ENCODE assay signal across 9 cellular contexts in the genomic region with DNA sequence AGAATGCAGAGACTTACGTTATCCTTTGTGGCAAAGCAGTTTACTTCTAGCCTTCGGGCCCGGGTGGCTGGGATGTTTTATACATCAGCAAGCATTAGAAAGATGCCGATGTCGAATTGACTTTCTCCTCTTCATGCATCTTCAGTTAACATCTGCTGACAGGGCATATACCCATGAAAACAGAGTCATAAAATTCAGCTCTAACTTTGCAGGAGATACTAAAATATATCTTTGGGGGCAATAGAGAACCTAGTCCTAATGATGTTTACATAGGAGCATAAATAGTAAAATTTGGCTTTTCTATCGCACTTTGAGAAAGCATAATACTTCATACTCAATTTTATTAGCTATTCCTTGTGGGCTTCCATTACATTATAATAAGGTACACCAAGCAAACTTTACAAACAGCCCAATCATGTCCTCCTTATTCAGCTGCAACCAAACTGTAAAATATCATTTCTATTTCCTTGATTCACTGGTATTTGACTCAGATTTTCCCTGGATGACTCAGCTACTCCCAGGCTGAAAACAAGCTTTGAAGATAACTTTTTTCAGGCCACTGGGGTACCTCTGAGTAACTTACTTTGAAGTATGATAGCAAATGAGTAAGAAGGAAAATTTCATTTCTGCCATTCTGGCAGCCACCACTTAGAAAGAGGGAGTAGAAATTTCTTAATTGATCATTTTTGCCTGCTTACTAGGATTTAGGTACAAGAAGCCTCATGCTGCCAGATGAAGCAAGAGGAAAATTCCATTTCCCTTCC.
A peak's percentile ranks its signal among the peaks of the same experiment; 100 is the strongest.
DNase-seq lines count a peak whose midpoint lies in the region; ATAC-seq and TF ChIP-seq lines count a peak whose summit lies in the region.
"Had no signal": no experiment of that assay in that cellular context is flagged by ENCODE, and none has a peak within 500 bp of the region (broad histone marks: within the 10 kb centered on the region; RNA-seq: fewer than 3 reads in every experiment).

No MANE protein-coding gene starts in this region.

- no peak overlapping the region for H3K4me2 ChIP-seq in OCI-LY7 (ENCODE audit: low read length)

- H3K4me3 ChIP-seq in choroid plexus epithelial cell (ENCODE audit: low read depth, low read length) (no peak overlapping the region), OCI-LY7 (ENCODE audit: low read depth, low read length, poor library complexity, severe bottlenecking) (no peak overlapping the region), psoas muscle (no peak overlapping the region)
- H3K4me3 ChIP-seq: esophagus squamous epithelium had no signal

- no peaks in the 10 kb centered on the region for H3K9me3 ChIP-seq in OCI-LY7 (ENCODE audit: low read length)
- H3K9me3 ChIP-seq in psoas muscle: no peaks in the 10 kb centered on the region

- no peaks in the 10 kb centered on the region for H3K79me2 ChIP-seq in OCI-LY7 (ENCODE audit: insufficient read depth, low read depth, low read length)

- H4K20me1 ChIP-seq in OCI-LY7 (ENCODE audit: insufficient read depth, low read length): no peaks in the 10 kb centered on the region

- H3K4me1 ChIP-seq in OCI-LY7 (ENCODE audit: insufficient read depth, low read length, poor library complexity, severe bottlenecking) (no peaks in the 10 kb centered on the region), psoas muscle (no peaks in the 10 kb centered on the region)

- H3K27ac ChIP-seq in OCI-LY7 (ENCODE audit: low read depth, low read length, poor library complexity, severe bottlenecking): no peak overlapping the region
- H3K27ac ChIP-seq in psoas muscle: no peak overlapping the region
- H3K27ac ChIP-seq: esophagus squamous epithelium had no signal

- CTCF ChIA-PET in OCI-LY7 (lab: Charles Lee; ENCODE audit: unreplicated experiment): no interaction called here

- no peaks in the 10 kb centered on the region for H3K9me2 ChIP-seq in OCI-LY7 (ENCODE audit: insufficient read depth, low read length)

- no peak for TF ChIP-seq CTCF in choroid plexus epithelial cell (conservative IDR thresholded peaks at IDR 0.05; ENCODE audit: low read depth, low read length)
- TF ChIP-seq CTCF in omental fat pad (IDR thresholded peaks at IDR 0.05): no peak
- no peak for TF ChIP-seq CTCF in OCI-LY7 (conservative IDR thresholded peaks at IDR 0.05; ENCODE audit: low read length)
- no peak for TF ChIP-seq CTCF in psoas muscle (IDR thresholded peaks at IDR 0.05)

- 89 to 92% (median 90%) methylated on average over 6 of the region's 6 CpGs for WGBS in psoas muscle, 3 donors

- POLR2A ChIA-PET in OCI-LY7 (lab: Charles Lee): no interaction called here

- peak; percentile 96 for ATAC-seq in omental fat pad (ENCODE audit: low FRiP score)
- no peak for ATAC-seq in psoas muscle
- no peak for ATAC-seq in HG03432 (IDR thresholded peaks at IDR 0.05; ENCODE audit: unreplicated experiment)
- ATAC-seq in GM18907 (IDR thresholded peaks at IDR 0.05; ENCODE audit: unreplicated experiment): no peak

- BruUV-seq in OCI-LY7 (replicated peaks; lab: Mats Ljungman, UMichigan): no TSS peak

- no peaks in the 10 kb centered on the region for H3K27me3 ChIP-seq in psoas muscle (ENCODE audit: insufficient read depth in 3 of 3, low read length in 2 of 3)
- H3K27me3 ChIP-seq: esophagus squamous epithelium had no signal

- DNase-seq in EH (ENCODE audit: low read depth): peak; percentile 83
- peak; percentile 92 for DNase-seq in M059J (ENCODE audit: low read depth)
- DNase-seq in choroid plexus epithelial cell (ENCODE audit: low read depth): peak; percentile 91
- no peak for DNase-seq in omental fat pad (ENCODE audit: low spot score)
- no peak for DNase-seq in OCI-LY7 (ENCODE audit: low spot score)
- no peak for DNase-seq in psoas muscle
- DNase-seq: esophagus squamous epithelium had no signal

- intact Hi-C loops in OCI-LY7 (cut with micrococcal nuclease; ENCODE audit: unreplicated experiment): no loop called here
- intact Hi-C loops in psoas muscle (cut with DNase I): no loop called here

- no peak overlapping the region for H2AFZ ChIP-seq in OCI-LY7 (ENCODE audit: low read length)

- H3K36me3 ChIP-seq in OCI-LY7 (ENCODE audit: insufficient read depth, low read length) (no peaks in the 10 kb centered on the region), psoas muscle (ENCODE audit: insufficient read depth in 1 of 2, low read depth in 1 of 2) (no peaks in the 10 kb centered on the region)
- H3K36me3 ChIP-seq: esophagus squamous epithelium had no signal

Comparison
In these comparisons a context has a peak if more than half of its experiments do, and no peak if none do; other contexts are left out.
1. DNase-seq: peak in EH (single experiment), M059J (single experiment) and choroid plexus epithelial cell (single experiment); none in omental fat pad (single experiment), OCI-LY7 (single experiment) and psoas muscle (0 of 2).